Comparison of ENCODE assay signal across 8 cellular contexts in genomic region chr3:12663936-12664908, GRCh38. TPM values are rescaled to one million over a fixed set of nuclear protein-coding genes. Genes with fewer than 3 reads are reported as not detected.
A peak's percentile ranks its signal among the peaks of the same experiment; 100 is the strongest.
DNase-seq lines count a peak whose midpoint lies in the region; ATAC-seq and TF ChIP-seq lines count a peak whose summit lies in the region.

Gene RAF1, minus strand, starts transcription at chr3:12664117. Its CDS starts 45,396 bp downstream, at chr3:12618721.

- no peaks in the 10 kb centered on the region for H3K9me3 ChIP-seq in RWPE2 (ENCODE audit: severe bottlenecking)

- no peaks in the 10 kb centered on the region for H3K27me3 ChIP-seq in RWPE2 (ENCODE audit: insufficient read depth, poor library complexity, severe bottlenecking)

- H3K36me3 ChIP-seq in RWPE2 (ENCODE audit: low read depth): no peaks in the 10 kb centered on the region

- ATAC-seq in RWPE2 (ENCODE audit: low read depth) (peak; percentile 87), natural killer cell (peak; percentile 93 to 99 (median 94))

- no peaks in the 10 kb centered on the region for H3K27me3 Mint-ChIP-seq in activated T-helper 2 cell treated with anti-CD3 and anti-CD28 coated beads, Interferon-gamma antibody, Interleukin-2, Interleukin-4, amounts not matched to agents 10 μg/mL and 5 μg/mL and 100 μg/mL, durations not matched to agents 14 hours and 24 hours and 36 hours (ENCODE audit: low read depth)
- H3K27me3 Mint-ChIP-seq in natural killer cell (ENCODE audit: low read depth in 2 of 2): no peaks in the 10 kb centered on the region

- intact Hi-C loops in activated T-helper 2 cell treated with anti-CD3 and anti-CD28 coated beads, Interferon-gamma antibody, Interleukin-2, Interleukin-4, amounts not matched to agents 10 μg/mL and 5 μg/mL and 100 μg/mL, durations not matched to agents 14 hours and 24 hours and 36 hours (cut with micrococcal nuclease): loop anchor here (1.0 to 5.0 kb wide), 6 partner anchors 37 to 527 kb away; partner anchors contain the start of genes RPL32 and TSEN2
- intact Hi-C loops in natural killer cell (cut with micrococcal nuclease): loop anchor here (1.0 to 5.0 kb wide), 5 partner anchors 37 to 1768 kb away; partner anchors contain the start of gene RPL32

- H3K27ac ChIP-seq in RWPE2 (ENCODE audit: poor library complexity, severe bottlenecking): peak within 1 kb of the TSS; percentile 84

- peaks cover 6% of the 10 kb centered on the region for H3K36me3 Mint-ChIP-seq in activated T-helper 2 cell treated with anti-CD3 and anti-CD28 coated beads, Interferon-gamma antibody, Interleukin-2, Interleukin-4, amounts not matched to agents 10 μg/mL and 5 μg/mL and 100 μg/mL, durations not matched to agents 14 hours and 24 hours and 36 hours (ENCODE audit: low read depth)
- no peaks in the 10 kb centered on the region for H3K36me3 Mint-ChIP-seq in natural killer cell

- H3K4me3 ChIP-seq in RWPE2 (ENCODE audit: severe bottlenecking) (peak within 1 kb of the TSS; percentile 95), fibroblast of mammary gland (ENCODE audit: control insufficient read depth, low read depth, low read length) (peak within 1 kb of the TSS; percentile 94)

- DNase-seq in EH (ENCODE audit: low read depth) (peak; percentile 98), H4 (ENCODE audit: low spot score) (peak; percentile 97), LoVo (ENCODE audit: low spot score) (peak; percentile 99), RWPE2 (ENCODE audit: low spot score) (peak; percentile 97), fibroblast of mammary gland (ENCODE audit: low read depth) (peak; percentile 97), natural killer cell (peak; percentile 97)
- DNase-seq in activated T-helper 2 cell treated with anti-CD3 and anti-CD28 coated beads, Interferon-gamma antibody, Interleukin-2, Interleukin-4, amounts not matched to agents 10 μg/mL and 5 μg/mL and 100 μg/mL, durations not matched to agents 14 hours and 24 hours and 36 hours (ENCODE audit: low spot score): peak; percentile 96
- DNase-seq in stimulated activated naive CD4-positive, alpha-beta T cell treated with Interleukin-2 at 50 U/mL for 16 hours (lab: John Stamatoyannopoulos, UW): peak; percentile 95

- H3K4me3 Mint-ChIP-seq in activated T-helper 2 cell treated with anti-CD3 and anti-CD28 coated beads, Interferon-gamma antibody, Interleukin-2, Interleukin-4, amounts not matched to agents 10 μg/mL and 5 μg/mL and 100 μg/mL, durations not matched to agents 14 hours and 24 hours and 36 hours (ENCODE audit: low read depth): peak within 1 kb of the TSS; percentile 95
- H3K4me3 Mint-ChIP-seq in natural killer cell: peak within 1 kb of the TSS; percentile 100

- TF ChIP-seq CTCF in RWPE2 (IDR thresholded peaks at IDR 0.05; ENCODE audit: poor library complexity, severe bottlenecking) (no peak), fibroblast of mammary gland (conservative IDR thresholded peaks at IDR 0.05; ENCODE audit: control insufficient read depth, insufficient read depth, low read depth, low read length) (no peak), natural killer cell (IDR thresholded peaks at IDR 0.05) (no peak)

- peaks cover 15% of the 10 kb centered on the region for H3K4me1 ChIP-seq in RWPE2 (ENCODE audit: insufficient read depth, poor library complexity, severe bottlenecking)

- peak within 1 kb of the TSS; percentile 98 for H3K27ac Mint-ChIP-seq in activated T-helper 2 cell treated with anti-CD3 and anti-CD28 coated beads, Interferon-gamma antibody, Interleukin-2, Interleukin-4, amounts not matched to agents 10 μg/mL and 5 μg/mL and 100 μg/mL, durations not matched to agents 14 hours and 24 hours and 36 hours
- H3K27ac Mint-ChIP-seq in natural killer cell: peak within 1 kb of the TSS; percentile 97 to 98

- H3K4me1 Mint-ChIP-seq in activated T-helper 2 cell treated with anti-CD3 and anti-CD28 coated beads, Interferon-gamma antibody, Interleukin-2, Interleukin-4, amounts not matched to agents 10 μg/mL and 5 μg/mL and 100 μg/mL, durations not matched to agents 14 hours and 24 hours and 36 hours (ENCODE audit: low read depth): peaks cover 20% of the 10 kb centered on the region
- peaks cover 34 to 37% of the 10 kb centered on the region in 2 donors for H3K4me1 Mint-ChIP-seq in natural killer cell

- no peaks in the 10 kb centered on the region for H3K9me3 Mint-ChIP-seq in activated T-helper 2 cell treated with anti-CD3 and anti-CD28 coated beads, Interferon-gamma antibody, Interleukin-2, Interleukin-4, amounts not matched to agents 10 μg/mL and 5 μg/mL and 100 μg/mL, durations not matched to agents 14 hours and 24 hours and 36 hours
- H3K9me3 Mint-ChIP-seq in natural killer cell: no peaks in the 10 kb centered on the region

RNA-seq across cellular contexts. Expression of gene RAF1, which starts in this region (rescaled TPM):
- 81.5 and 89.2 TPM in 2 replicates for total RNA-seq in H4 (2014; rRNA removed; shearing (Covaris generic))
- total RNA-seq in activated T-helper 2 cell treated with anti-CD3 and anti-CD28 coated beads, Interferon-gamma antibody, Interleukin-2, Interleukin-4, amounts not matched to agents 10 μg/mL and 5 μg/mL and 100 μg/mL, durations not matched to agents 14 hours and 24 hours and 36 hours: 85.1 and 89.7 TPM in 2 replicates
- 100 to 1,000 TPM; 142 to 168 (median 156) TPM for total RNA-seq in natural killer cell

Comparison
In these comparisons a context has a peak if more than half of its experiments do, and no peak if none do; other contexts are left out.
1. Peak in every context shown above with its lines: DNase-seq, ATAC-seq, H3K4me3 ChIP-seq and H3K27ac ChIP-seq.